Comparison of ENCODE assay signal across 8 cellular contexts in genomic region chr11:128506384-128506783, GRCh38.
DNase-seq lines count a peak whose midpoint lies in the region; TF ChIP-seq lines count a peak whose summit lies in the region.

No MANE protein-coding gene starts in this region.

- intact Hi-C loops in stomach (cut with DNase I; ENCODE audit: low total_unique reads) = no loop called here

- H3K9me3 ChIP-seq in iPS-18c (ENCODE audit: control insufficient read depth, insufficient read depth, low read length) (no peaks in the 10 kb centered on the region), stomach (no peaks in the 10 kb centered on the region)

- peaks cover 92% of the 10 kb centered on the region for H3K4me1 Mint-ChIP-seq in T-helper 2 cell treated with Interferon-gamma antibody and Interleukin-4, amounts not matched to agents 5 μg/mL and 100 μg/mL, for 36 hours (ENCODE audit: low read depth)

- H3K4me3 Mint-ChIP-seq in T-helper 2 cell treated with Interferon-gamma antibody and Interleukin-4, amounts not matched to agents 5 μg/mL and 100 μg/mL, for 36 hours = peak overlapping the region; percentile 98

- DNase-seq in T-helper 2 cell treated with Interferon-gamma antibody and Interleukin-4, amounts not matched to agents 5 μg/mL and 100 μg/mL, for 36 hours (ENCODE audit: low spot score) = no peak
- DNase-seq in T-helper 2 cell (no peak), stomach (no peak), ecto neural progenitor cell (ENCODE audit: low spot score) (no peak), RPMI8226 (no peak), COR-L47 (lab: John Stamatoyannopoulos, UW) (no peak)
- peak; percentile 36 for DNase-seq in activated naive CD4-positive, alpha-beta T cell treated with anti-CD3 and anti-CD28 coated beads, Interleukin-2, amount 50 U/mL, for 16 hours

- no peak for TF ChIP-seq POLR2A in stomach (IDR thresholded peaks at IDR 0.05)

- H3K27me3 Mint-ChIP-seq in T-helper 2 cell treated with Interferon-gamma antibody and Interleukin-4, amounts not matched to agents 5 μg/mL and 100 μg/mL, for 36 hours (ENCODE audit: low read depth) = no peaks in the 10 kb centered on the region

- H3K27ac ChIP-seq in stomach = peak overlapping the region; percentile 79 to 92 (median 86)

- 75 to 90% (median 88%) methylated on average over 16 of the region's 16 CpGs for WGBS in stomach, 5 donors

- peaks cover 74% of the 10 kb centered on the region for H3K36me3 Mint-ChIP-seq in T-helper 2 cell treated with Interferon-gamma antibody and Interleukin-4, amounts not matched to agents 5 μg/mL and 100 μg/mL, for 36 hours (ENCODE audit: low read depth)

- no peak for TF ChIP-seq EP300 in stomach (IDR thresholded peaks at IDR 0.05)

- no peaks in the 10 kb centered on the region for H3K27me3 ChIP-seq in stomach

- no peaks in the 10 kb centered on the region for H3K9me3 Mint-ChIP-seq in T-helper 2 cell treated with Interferon-gamma antibody and Interleukin-4, amounts not matched to agents 5 μg/mL and 100 μg/mL, for 36 hours

- 0 out of 2 replicates have a peak overlapping the region, but pooled peaks have one; percentile 17 for H3K4me3 ChIP-seq in iPS-18c (ENCODE audit: insufficient read depth, low read depth, low read length)
- H3K4me3 ChIP-seq in stomach = peak overlapping the region in 1 of 4 donors; percentile 11

- H3K27ac Mint-ChIP-seq in T-helper 2 cell treated with Interferon-gamma antibody and Interleukin-4, amounts not matched to agents 5 μg/mL and 100 μg/mL, for 36 hours = peak overlapping the region; percentile 82

- peaks cover 0 to 11% (median 0%) of the 10 kb centered on the region in 4 donors for H3K36me3 ChIP-seq in stomach

- no peak for TF ChIP-seq CTCF in stomach (IDR thresholded peaks at IDR 0.05)

- H3K4me1 ChIP-seq in stomach = peaks cover 51 to 100% (median 94%) of the 10 kb centered on the region in 4 donors
